Comparison of ENCODE assay signal across 8 cellular contexts in the genomic region with DNA sequence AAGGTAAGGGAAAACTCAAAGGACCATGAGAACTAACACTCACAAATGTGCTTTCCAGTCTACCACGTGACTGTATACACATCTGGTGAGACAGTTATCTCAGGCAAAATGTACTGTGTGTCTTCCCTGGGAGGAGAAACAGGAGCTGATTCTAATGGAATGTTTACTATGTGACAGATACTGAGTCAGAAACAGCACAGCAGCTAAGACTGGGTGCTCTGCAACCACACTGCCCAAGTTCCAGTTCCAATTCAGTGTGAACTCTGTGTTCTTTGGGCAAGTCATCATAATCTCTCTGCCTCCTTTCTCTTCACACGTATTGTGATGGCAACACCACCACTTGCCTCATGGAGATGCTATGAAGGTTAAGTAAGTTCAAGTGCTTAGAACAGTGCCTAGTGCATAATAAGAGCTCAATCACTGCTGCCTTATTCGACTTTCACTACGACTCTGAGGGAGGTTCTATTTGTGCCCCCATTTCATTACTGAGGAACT.
DNase-seq lines count a peak whose midpoint lies in the region; ATAC-seq and TF ChIP-seq lines count a peak whose summit lies in the region.

No MANE protein-coding gene starts in this region.

- H3K4me3 ChIP-seq in PC-3 (ENCODE audit: low read length) (no peak overlapping the region), vagina (no peak overlapping the region)

- CTCF ChIA-PET in PC-3 (lab: Charles Lee): interaction anchor here (0.7 to 1.4 kb wide), 2 partner anchors 12 to 158 kb away, joined by 4 to 6 read pairs; no protein-coding TSS in a partner anchor

- ATAC-seq in GM21576 (IDR thresholded peaks at IDR 0.05; ENCODE audit: unreplicated experiment) (peak; percentile 38), PC-3 (peak; percentile 85), GM19328 (IDR thresholded peaks at IDR 0.05; ENCODE audit: unreplicated experiment) (no peak)

- H3F3A ChIP-seq in PC-3 (ENCODE audit: low read length, unreplicated experiment): peaks cover 12% of the 10 kb centered on the region

- peaks cover 41% of the 10 kb centered on the region for H3K79me2 ChIP-seq in PC-3 (ENCODE audit: low read length)

- POLR2A ChIA-PET in PC-3 (lab: Charles Lee; ENCODE audit: unreplicated experiment): no interaction called here

- no peaks in the 10 kb centered on the region for H3K9me2 ChIP-seq in PC-3 (replicated peaks; ENCODE audit: low read length)

- TF ChIP-seq CTCF in PC-3 (conservative IDR thresholded peaks at IDR 0.05; ENCODE audit: low read depth, low read length) (no peak), vagina (IDR thresholded peaks at IDR 0.05) (no peak)

- H3K9me3 ChIP-seq in PC-3 (ENCODE audit: low read length) (no peaks in the 10 kb centered on the region), vagina (no peaks in the 10 kb centered on the region)

- peaks cover 57% of the 10 kb centered on the region for H3K4me1 ChIP-seq in PC-3 (ENCODE audit: insufficient read depth, low read length)
- peaks cover 63% of the 10 kb centered on the region for H3K4me1 ChIP-seq in vagina

- no peak for TF ChIP-seq POLR2A in vagina (IDR thresholded peaks at IDR 0.05)

- H3K27me3 ChIP-seq in PC-3 (ENCODE audit: low read length): no peaks in the 10 kb centered on the region
- H3K27me3 ChIP-seq in vagina: no peaks in the 10 kb centered on the region

- DNase-seq in Ammon's horn (ENCODE audit: low spot score) (peak; percentile 43), PC-3 (peak; percentile 97), dedifferentiated amniotic fluid mesenchymal stem cell (ENCODE audit: extremely low spot score) (peak; percentile 68), myocyte (ENCODE audit: low read depth) (peak; percentile 75), vagina (ENCODE audit: extremely low spot score in 2 of 2) (peak in 1 of 2 donors; percentile 89), NCI-H1105 treated with DMSO at 0.1 percent for 48 hours (lab: John Stamatoyannopoulos, UW) (no peak)

- H3K36me3 ChIP-seq in PC-3 (ENCODE audit: low read depth, low read length): peaks cover 25% of the 10 kb centered on the region
- peaks cover 0 to 5% of the 10 kb centered on the region in 2 donors for H3K36me3 ChIP-seq in vagina

- H3K27ac ChIP-seq in PC-3 (ENCODE audit: low read length) (peak overlapping the region; percentile 97), vagina (peak overlapping the region; percentile 49)

- peak overlapping the region; percentile 76 for H3K9ac ChIP-seq in PC-3 (ENCODE audit: low read length)

- intact Hi-C loops in PC-3 (cut with micrococcal nuclease) (loop anchor here (1.0 to 5.0 kb wide), 2 partner anchors 15 to 265 kb away; no protein-coding TSS in a partner anchor), vagina (cut with DNase I) (no loop called here)

- no peaks in the 10 kb centered on the region for H4K20me1 ChIP-seq in PC-3 (ENCODE audit: low read length)

- H3K4me2 ChIP-seq in PC-3 (ENCODE audit: low read length): peak overlapping the region; percentile 59

- no TSS peak for BruUV-seq in PC-3 (replicated peaks; lab: Mats Ljungman, UMichigan)

- no peak overlapping the region for H2AFZ ChIP-seq in PC-3 (ENCODE audit: low read length)
